20 cellular contexts compared by ENCODE assay signal in genomic region chr12:68769941-68770340, GRCh38.
"Had no signal": no experiment of that assay in that cellular context is flagged by ENCODE, and none has a peak within 500 bp of the region (broad histone marks: within the 10 kb centered on the region; RNA-seq: fewer than 3 reads in every experiment).

No MANE protein-coding gene starts in this region.

- H3K9me3 Mint-ChIP-seq: activated T-cell treated with anti-CD3 and anti-CD28 coated beads, Interleukin-2, amount 50 U/mL, for 4 hours; activated T-helper 2 cell treated with anti-CD3 and anti-CD28 coated beads, Interferon-gamma antibody, Interleukin-2, Interleukin-4, amounts not matched to agents 10 μg/mL and 5 μg/mL and 100 μg/mL, durations not matched to agents 14 hours and 24 hours and 36 hours; neural progenitor cell had no signal

- H3K4me1 Mint-ChIP-seq: neural progenitor cell had no signal

- ATAC-seq: activated T-cell treated with anti-CD3 and anti-CD28 coated beads, Interleukin-2, amount 50 U/mL, for 4 hours; heart right ventricle; left cardiac atrium; stimulated activated naive CD8-positive, alpha-beta T cell treated with anti-CD3 and anti-CD28 coated beads, Interleukin-15, Interleukin-2, amounts not matched to agents 100 U/mL and 50 U/mL, for 24 hours had no signal

- H3K36me3 ChIP-seq: neural progenitor cell had no signal

- H2AFZ ChIP-seq: neural progenitor cell had no signal

- DNase-seq: activated CD4-positive, alpha-beta T cell treated with anti-CD3 and anti-CD28 coated beads for 4 hours; activated CD4-positive, alpha-beta T cell treated with anti-CD3 and anti-CD28 coated beads, Interleukin-2, amount 50 U/mL, for 48 hours; activated CD4-positive, CD25-positive, alpha-beta regulatory T cell; activated CD8-positive, alpha-beta memory T cell treated with anti-CD3 and anti-CD28 coated beads, Interleukin-2, amount 50 U/mL, for 48 hours; activated naive CD4-positive, alpha-beta T cell; activated T-cell treated with anti-CD3 and anti-CD28 coated beads, Interleukin-2, amount 50 U/mL, for 4 hours; cerebellar nuclear complex; heart right ventricle; islet precursor cell; left cardiac atrium; retina; stimulated activated CD4-positive, alpha-beta T cell treated with anti-CD3 and anti-CD28 coated beads, Interleukin-4, amount 100 ng/mL, for 24 hours; stimulated activated naive CD8-positive, alpha-beta T cell treated with anti-CD3 and anti-CD28 coated beads, Interleukin-15, Interleukin-2, amounts not matched to agents 100 U/mL and 50 U/mL, for 24 hours; T1000; tibial artery had no signal

- H3K4me3 ChIP-seq: coronary artery, heart right ventricle, neural progenitor cell, spleen, tibial artery had no signal

- H3K9me3 ChIP-seq: heart right ventricle, spleen, tibial artery had no signal

- H3K27ac ChIP-seq: coronary artery, epithelial cell of prostate, heart right ventricle, neural progenitor cell, spleen, tibial artery had no signal

- H3K4me3 Mint-ChIP-seq: activated T-cell treated with anti-CD3 and anti-CD28 coated beads, Interleukin-2, amount 50 U/mL, for 4 hours; neural progenitor cell had no signal

- H3K9ac ChIP-seq: neural progenitor cell had no signal

- H3K27me3 ChIP-seq: heart right ventricle, neural progenitor cell, spleen, tibial artery had no signal

- H3K4me2 ChIP-seq: neural progenitor cell had no signal

- H3K27ac Mint-ChIP-seq: activated T-helper 2 cell treated with anti-CD3 and anti-CD28 coated beads, Interferon-gamma antibody, Interleukin-2, Interleukin-4, amounts not matched to agents 10 μg/mL and 5 μg/mL and 100 μg/mL, durations not matched to agents 14 hours and 24 hours and 36 hours; neural progenitor cell had no signal

- H3K4me1 ChIP-seq: neural progenitor cell, tibial artery had no signal
